ENCODE assay signal across 25 cellular contexts in the genomic region with DNA sequence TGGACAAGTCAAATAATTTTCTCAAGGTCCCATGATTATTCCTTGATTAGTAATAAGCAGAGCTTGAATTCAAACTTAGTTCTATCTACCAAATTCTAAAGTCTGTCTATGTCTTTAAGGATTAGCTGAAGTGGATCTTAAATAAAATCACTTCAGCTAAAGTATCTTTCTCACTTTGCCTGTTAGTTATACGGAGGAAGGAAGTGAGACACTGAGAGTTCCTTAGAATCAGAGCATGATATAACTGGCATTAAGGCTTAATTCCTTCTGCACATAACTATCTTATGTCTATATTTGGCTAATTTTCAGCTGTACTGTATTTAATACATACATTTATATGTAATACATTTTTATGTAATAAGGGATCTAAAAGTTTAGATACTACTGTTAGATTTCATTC.
"Had no signal": no experiment of that assay in that cellular context is flagged by ENCODE, and none has a peak within 500 bp of the region (broad histone marks: within the 10 kb centered on the region; RNA-seq: fewer than 3 reads in every experiment).

No MANE protein-coding gene starts in this region.

- H3K27ac ChIP-seq: coronary artery, esophagus muscularis mucosa, foreskin keratinocyte, gastroesophageal sphincter, lower lobe of right lung had no signal

- H3K9me3 ChIP-seq: esophagus muscularis mucosa, gastroesophageal sphincter, lower lobe of right lung, mucosa of descending colon had no signal

- H3K4me3 ChIP-seq: coronary artery, esophagus muscularis mucosa, gastroesophageal sphincter, heart right ventricle, lower lobe of right lung, mucosa of descending colon had no signal

- FAIRE-seq: colon, endometrium, frontal cortex, islet of Langerhans, keratinocyte had no signal

- H3K36me3 ChIP-seq: esophagus muscularis mucosa, gastroesophageal sphincter, heart right ventricle, lower lobe of right lung had no signal

- H3K4me1 ChIP-seq: foreskin keratinocyte, gastroesophageal sphincter, lower lobe of right lung had no signal

- ATAC-seq: effector memory CD8-positive, alpha-beta T cell; foreskin keratinocyte; gastroesophageal sphincter; left colon; left lobe of liver; lower lobe of right lung; mucosa of descending colon; naive thymus-derived CD8-positive, alpha-beta T cell had no signal

- H3K27me3 ChIP-seq: esophagus muscularis mucosa, foreskin keratinocyte, gastroesophageal sphincter, heart right ventricle had no signal

- DNase-seq: effector CD8-positive, alpha-beta T cell; effector memory CD8-positive, alpha-beta T cell; endodermal cell; foreskin keratinocyte; glutamatergic neuron; head of caudate nucleus; heart right ventricle; hippocampal formation; kidney glomerular epithelial cell; left colon; left ventricle myocardium superior; lower lobe of right lung; mesenchymal stem cell; mucosa of descending colon; naive B cell; naive thymus-derived CD8-positive, alpha-beta T cell had no signal
